Comparison of ENCODE assay signal across 8 cellular contexts in the genomic region with DNA sequence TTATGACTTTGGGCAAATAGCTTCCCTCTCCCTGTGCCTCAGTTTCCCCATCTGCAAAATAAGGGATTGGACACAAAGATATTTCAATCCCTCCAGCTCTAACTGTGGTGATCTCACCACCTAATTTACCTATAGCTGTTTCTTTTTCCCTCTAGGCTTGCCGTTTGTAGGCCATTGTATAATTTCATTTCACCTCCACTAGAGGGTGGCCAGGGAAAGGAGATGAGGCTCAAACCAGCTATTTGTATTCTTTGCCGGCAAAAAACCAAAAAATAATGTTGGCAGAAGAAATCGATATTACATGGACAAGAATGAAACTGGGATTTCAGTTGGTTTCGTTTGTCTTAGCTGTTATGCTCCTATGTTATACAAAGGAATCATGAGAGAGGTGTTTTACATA.
DNase-seq lines count a peak whose midpoint lies in the region; ATAC-seq and TF ChIP-seq lines count a peak whose summit lies in the region.

No MANE protein-coding gene starts in this region.

- DNase-seq in DND-41 (no peak), NCI-H1417 treated with DMSO at 0.1 percent for 48 hours (lab: John Stamatoyannopoulos, UW) (peak; percentile 9), WERI-Rb-1 (no peak), foreskin fibroblast (peak; percentile 9 to 67), smooth muscle cell of the brain vasculature (ENCODE audit: low read depth, low spot score) (peak; percentile 7)
- DNase-seq in activated T-cell treated with anti-CD3 and anti-CD28 coated beads, Interleukin-2, amount 50 U/mL, for 48 hours: no peak

- no peak overlapping the region for H3K4me2 ChIP-seq in DND-41 (ENCODE audit: insufficient read depth, low read length)

- H3K27ac ChIP-seq in DND-41 (ENCODE audit: low read length): no peak overlapping the region
- no peak overlapping the region for H3K27ac ChIP-seq in WERI-Rb-1

- no peaks in the 10 kb centered on the region for H3K4me1 ChIP-seq in DND-41 (ENCODE audit: insufficient read depth, low read length)

- ATAC-seq in DND-41 (ENCODE audit: insufficient read depth, low read depth) (0 out of 3 replicates have a peak, but pooled peaks have one; percentile 47), GM19468 (IDR thresholded peaks at IDR 0.05; ENCODE audit: extremely low read depth, unreplicated experiment) (peak; percentile 39), HG03097 (IDR thresholded peaks at IDR 0.05; ENCODE audit: low FRiP score, unreplicated experiment) (no peak)

- no peak overlapping the region for H3K9ac ChIP-seq in DND-41 (ENCODE audit: low read depth, low read length)

- H3K9me3 ChIP-seq in DND-41 (ENCODE audit: insufficient read depth, low read length, severe bottlenecking) (no peaks in the 10 kb centered on the region), WERI-Rb-1 (ENCODE audit: severe bottlenecking) (no peaks in the 10 kb centered on the region)

- H4K20me1 ChIP-seq in DND-41 (ENCODE audit: insufficient read depth, low read length): no peaks in the 10 kb centered on the region

- TF ChIP-seq CTCF in DND-41 (IDR thresholded peaks at IDR 0.05; ENCODE audit: borderline replicate concordance, extremely low read depth, low read length, poor library complexity, severe bottlenecking): peak; percentile 54
- 0 out of 2 replicates have a peak, but pooled peaks have one; percentile 6 for TF ChIP-seq CTCF in WERI-Rb-1 (IDR thresholded peaks at IDR 0.05; ENCODE audit: low read depth, low read length)
- TF ChIP-seq CTCF in foreskin fibroblast (IDR thresholded peaks at IDR 0.05; ENCODE audit: low read depth, low read length): peak; percentile 57

- no peaks in the 10 kb centered on the region for H3K27me3 ChIP-seq in DND-41 (ENCODE audit: insufficient read depth, low read length, poor library complexity)
- H3K27me3 ChIP-seq in WERI-Rb-1 (ENCODE audit: insufficient read depth, low read depth, severe bottlenecking): peaks cover 14% of the 10 kb centered on the region

- H3K36me3 ChIP-seq in DND-41 (ENCODE audit: insufficient read depth, low read length) (no peaks in the 10 kb centered on the region), WERI-Rb-1 (no peaks in the 10 kb centered on the region)

- H3K79me2 ChIP-seq in DND-41 (ENCODE audit: insufficient read depth, low read length): no peaks in the 10 kb centered on the region

- H3K4me3 ChIP-seq in DND-41 (ENCODE audit: low read depth in 1 of 2, low read length in 2 of 2) (no peak overlapping the region), WERI-Rb-1 (ENCODE audit: low read depth, low read length) (no peak overlapping the region), foreskin fibroblast (ENCODE audit: low read depth in 1 of 2, low read length in 2 of 2) (no peak overlapping the region)

- H2AFZ ChIP-seq in DND-41 (ENCODE audit: low read depth, low read length): no peak overlapping the region

Comparison
In these comparisons a context has a peak if more than half of its experiments do, and no peak if none do; other contexts are left out.
1. DNase-seq: peak in NCI-H1417 treated with DMSO at 0.1 percent for 48 hours (single experiment), foreskin fibroblast (2 of 2) and smooth muscle cell of the brain vasculature (single experiment); none in DND-41 (single experiment), WERI-Rb-1 (single experiment) and activated T-cell treated with anti-CD3 and anti-CD28 coated beads, Interleukin-2, amount 50 U/mL, for 48 hours (0 of 2).
2. CTCF ChIP-seq: peak in every context shown above with its lines; median percentile 57 in foreskin fibroblast; 54 in DND-41; 6 in WERI-Rb-1.